In genomic region chr6:135146160-135146920, GRCh38 we compare ENCODE assay signal across 8 cellular contexts. TPM values are rescaled to one million over a fixed set of nuclear protein-coding genes. Genes with fewer than 3 reads are reported as not detected.
DNase-seq lines count a peak whose midpoint lies in the region; ATAC-seq, FAIRE-seq and TF ChIP-seq lines count a peak whose summit lies in the region.

No MANE protein-coding gene starts in this region.

- no peaks in the 10 kb centered on the region for H3K9me2 ChIP-seq in GM23248 (ENCODE audit: insufficient read depth)

- H3K4me1 ChIP-seq in A673 (ENCODE audit: insufficient read depth, low read length, poor library complexity, severe bottlenecking) (peaks cover 13% of the 10 kb centered on the region), GM23248 (ENCODE audit: insufficient read depth) (peaks cover 10% of the 10 kb centered on the region; the same call in 1 of the 2 replicates), ascending aorta (no peaks in the 10 kb centered on the region)

- POLR2A ChIA-PET in A673 (lab: Charles Lee; ENCODE audit: low non-redundant PET), result no interaction called here

- DNase-seq in A673 (ENCODE audit: low spot score) (peak; percentile 51), GM23248 (peak; percentile 11), RCC 7860 (ENCODE audit: low spot score) (peak; percentile 20), ascending aorta (ENCODE audit: low spot score in 2 of 2) (no peak)

- H2AFZ ChIP-seq in GM23248, result peak overlapping the region; percentile 52

- no peaks in the 10 kb centered on the region for H3F3A ChIP-seq in GM23248 (ENCODE audit: insufficient read depth)

- H3K36me3 ChIP-seq in A673 (ENCODE audit: insufficient read depth, low read length, poor library complexity, severe bottlenecking) (no peaks in the 10 kb centered on the region), GM23248 (ENCODE audit: low read depth) (no peaks in the 10 kb centered on the region), ascending aorta (no peaks in the 10 kb centered on the region)

- H3K27me3 ChIP-seq in A673 (replicated peaks; ENCODE audit: insufficient read depth, low read depth, low read length, poor library complexity) (no peaks in the 10 kb centered on the region), GM23248 (replicated peaks; ENCODE audit: insufficient read depth) (no peaks in the 10 kb centered on the region), ascending aorta (no peaks in the 10 kb centered on the region)

- H3K4me3 ChIP-seq in A673 (ENCODE audit: low read depth, low read length, poor library complexity, severe bottlenecking) (no peak overlapping the region), GM23248 (no peak overlapping the region), ascending aorta (no peak overlapping the region)

- no peaks in the 10 kb centered on the region for H3K9me3 ChIP-seq in A673 (ENCODE audit: low read depth, low read length, poor library complexity, severe bottlenecking)
- no peaks in the 10 kb centered on the region for H3K9me3 ChIP-seq in GM23248 (ENCODE audit: low read depth)
- no peaks in the 10 kb centered on the region for H3K9me3 ChIP-seq in ascending aorta

- H3K9ac ChIP-seq in GM23248, result no peak overlapping the region

- ATAC-seq in esophagus mucosa (peak; percentile 46), GM21528 (IDR thresholded peaks at IDR 0.05; ENCODE audit: low FRiP score, unreplicated experiment) (no peak), GM21737 (IDR thresholded peaks at IDR 0.05; ENCODE audit: unreplicated experiment) (no peak), GM21423 (IDR thresholded peaks at IDR 0.05; ENCODE audit: unreplicated experiment) (no peak)

- peak overlapping the region; percentile 11 for H3K4me2 ChIP-seq in GM23248 (ENCODE audit: unreplicated experiment)

- intact Hi-C loops in A673 (cut with micrococcal nuclease; ENCODE audit: unreplicated experiment) (no loop called here), ascending aorta (cut with DNase I) (no loop called here)

- 87 to 88% methylated on average over 7 of the region's 7 CpGs for WGBS in GM23248 (ENCODE audit: low coverage in 1 of 2, low lambda C conversion rate in 2 of 2, missing lambda C conversion rate in 2 of 2), 2 experiments

- H3K79me2 ChIP-seq in GM23248 (ENCODE audit: insufficient read depth), result no peaks in the 10 kb centered on the region

- BruUV-seq in A673 (replicated peaks; lab: Mats Ljungman, UMichigan), result no TSS peak

- H4K20me1 ChIP-seq in GM23248 (ENCODE audit: insufficient read depth), result no peaks in the 10 kb centered on the region

- CTCF ChIA-PET in A673 (lab: Charles Lee), result no interaction called here

- no peak for FAIRE-seq in RCC 7860 (lab: Jason Lieb, UNC)

- no peak overlapping the region for H3K27ac ChIP-seq in A673 (ENCODE audit: low read depth, low read length, poor library complexity, severe bottlenecking)
- no peak overlapping the region for H3K27ac ChIP-seq in GM23248
- H3K27ac ChIP-seq in ascending aorta, result no peak overlapping the region

- no peak for TF ChIP-seq CTCF in A673 (conservative IDR thresholded peaks at IDR 0.05; ENCODE audit: low read depth, low read length)
- TF ChIP-seq CTCF in ascending aorta (IDR thresholded peaks at IDR 0.05), result no peak

- in situ Hi-C loops in GM23248 (cut with MboI), result loop anchor here (10.0 kb wide), 1 partner anchor 288 kb away; no protein-coding TSS in a partner anchor

RNA-seq across cellular contexts. Expression of gene MYB, which starts 34.8 kb away (rescaled TPM):
- total RNA-seq in A673 (2021), result 8.3 and 9.0 TPM in 2 replicates
- total RNA-seq in GM23248 (2014; rRNA removed; shearing (Covaris generic)), result 1.2 TPM in 1 of 2 replicates, not detected in the other
- polyA plus RNA-seq in GM23248 (2016; fragmentation: Nextera tagmentation; extraction: Ambion mirVana), result 0.10 and 0.28 TPM in 2 replicates
- 1.3 TPM for total RNA-seq in esophagus mucosa
- not detected for total RNA-seq in ascending aorta

Comparison
In these comparisons a context has a peak if more than half of its experiments do, and no peak if none do; other contexts are left out.
1. DNase-seq: peak in A673 (single experiment), GM23248 (single experiment) and RCC 7860 (single experiment); none in ascending aorta (0 of 2).